ENCODE assay signal across 8 cellular contexts in the genomic region with DNA sequence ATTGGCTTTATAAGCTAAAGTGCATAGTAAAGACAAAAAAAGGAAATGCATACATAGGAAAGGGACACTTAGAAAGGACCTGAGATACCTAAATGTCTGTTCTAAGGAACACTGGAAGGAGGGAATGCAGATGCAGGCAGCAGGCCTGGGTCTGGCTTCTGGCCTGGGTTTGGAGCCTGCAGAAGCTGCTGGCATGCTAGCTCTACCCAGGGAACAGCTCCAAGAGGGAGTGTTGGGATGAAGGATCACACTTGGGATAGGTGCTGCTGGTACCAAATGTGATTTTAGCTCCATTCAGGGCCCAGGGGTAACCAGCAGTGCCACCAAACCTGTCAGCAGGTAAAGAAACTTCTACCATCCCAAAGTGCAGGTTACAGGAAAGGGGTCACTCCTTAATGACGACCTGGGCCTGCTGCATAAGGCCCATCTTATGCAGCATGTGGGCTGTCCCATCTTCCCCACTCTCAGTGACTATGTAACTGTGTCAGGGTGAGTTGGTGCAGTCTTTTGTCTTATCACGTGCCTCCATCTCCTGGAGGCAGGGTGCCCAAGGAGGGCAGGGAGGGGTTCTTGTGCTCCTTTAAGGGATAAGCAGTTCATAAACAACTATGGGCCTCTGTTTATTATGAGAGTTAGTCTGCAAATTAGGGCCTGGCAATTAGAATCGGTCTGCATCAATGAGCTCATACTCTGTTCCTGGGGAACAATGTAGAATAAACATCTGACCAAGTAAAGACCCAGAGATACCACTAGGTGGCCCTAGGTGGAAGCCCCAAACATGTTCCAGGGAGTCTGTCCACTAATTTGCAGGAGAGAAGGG. TPM values are rescaled to one million over a fixed set of nuclear protein-coding genes. Genes with fewer than 3 reads are reported as not detected.
A peak's percentile ranks its signal among the peaks of the same experiment; 100 is the strongest.
DNase-seq lines count a peak whose midpoint lies in the region; ATAC-seq and TF ChIP-seq lines count a peak whose summit lies in the region.

No MANE protein-coding gene starts in this region.

- peak; percentile 77 for DNase-seq in AG08395 (ENCODE audit: low spot score)
- DNase-seq in GM10248 (ENCODE audit: extremely low spot score) = peak; percentile 60
- peak; percentile 9 for DNase-seq in NCI-H1417 treated with DMSO at 0.1 percent for 48 hours (lab: John Stamatoyannopoulos, UW)
- peak; percentile 31 for DNase-seq in activated CD4-positive, alpha-beta T cell treated with anti-CD3 and anti-CD28 coated beads, Interleukin-2, amount 10 ng/mL, durations not matched to agents 7 days and 5 days
- peak; percentile 59 for DNase-seq in foreskin melanocyte
- DNase-seq in pons (ENCODE audit: low spot score) = peak; percentile 81

- POLR2A ChIA-PET in GM10248 (lab: Yijun Ruan, JAX) = no interaction called here
- POLR2A ChIA-PET in activated CD4-positive, alpha-beta T cell treated with anti-CD3 and anti-CD28 coated beads, Interleukin-2, amount 10 ng/mL, durations not matched to agents 7 days and 5 days (lab: Charles Lee) = interaction anchor here (1.2 kb wide), 1 partner anchor 10 kb away, joined by 4 read pairs; no protein-coding TSS in a partner anchor

- H3K9me3 Mint-ChIP-seq in activated CD4-positive, alpha-beta T cell treated with anti-CD3 and anti-CD28 coated beads, Interleukin-2, amount 10 ng/mL, durations not matched to agents 7 days and 5 days = no peaks in the 10 kb centered on the region

- no peaks in the 10 kb centered on the region for H3K27me3 Mint-ChIP-seq in activated CD4-positive, alpha-beta T cell treated with anti-CD3 and anti-CD28 coated beads, Interleukin-2, amount 10 ng/mL, durations not matched to agents 7 days and 5 days

- ATAC-seq in HG03457 (IDR thresholded peaks at IDR 0.05; ENCODE audit: unreplicated experiment) = no peak
- ATAC-seq in GM18868 (IDR thresholded peaks at IDR 0.05; ENCODE audit: unreplicated experiment) = no peak

- H3K27ac Mint-ChIP-seq in activated CD4-positive, alpha-beta T cell treated with anti-CD3 and anti-CD28 coated beads, Interleukin-2, amount 10 ng/mL, durations not matched to agents 7 days and 5 days = no peak overlapping the region

- no peak overlapping the region for H3K4me3 Mint-ChIP-seq in activated CD4-positive, alpha-beta T cell treated with anti-CD3 and anti-CD28 coated beads, Interleukin-2, amount 10 ng/mL, durations not matched to agents 7 days and 5 days

- CTCF ChIA-PET in GM10248 (lab: Yijun Ruan, JAX) = interaction anchor here (0.6 to 5.1 kb wide), 27 partner anchors 8 to 168 kb away, joined by 3 to 29 read pairs (median 4); no protein-coding TSS in a partner anchor
- CTCF ChIA-PET in activated CD4-positive, alpha-beta T cell treated with anti-CD3 and anti-CD28 coated beads, Interleukin-2, amount 10 ng/mL, durations not matched to agents 7 days and 5 days (lab: Charles Lee) = interaction anchor here (0.7 to 3.6 kb wide), 10 partner anchors 9 to 296 kb away, joined by 3 to 18 read pairs (median 4); no protein-coding TSS in a partner anchor

- TF ChIP-seq CTCF in GM10248 (IDR thresholded peaks at IDR 0.05; ENCODE audit: control extremely low read depth, extremely low read depth, low read depth, missing control alignments) = peak; percentile 66

- peaks cover 59% of the 10 kb centered on the region for H3K36me3 Mint-ChIP-seq in activated CD4-positive, alpha-beta T cell treated with anti-CD3 and anti-CD28 coated beads, Interleukin-2, amount 10 ng/mL, durations not matched to agents 7 days and 5 days (ENCODE audit: low read depth)

- H3K4me1 Mint-ChIP-seq in activated CD4-positive, alpha-beta T cell treated with anti-CD3 and anti-CD28 coated beads, Interleukin-2, amount 10 ng/mL, durations not matched to agents 7 days and 5 days = peaks cover 14% of the 10 kb centered on the region

RNA-seq across cellular contexts. Expression of a gene that starts 26.9 kb away (rescaled TPM):
- 10 to 100 TPM; 39.1 to 42.0 TPM for total RNA-seq in activated CD4-positive, alpha-beta T cell treated with anti-CD3 and anti-CD28 coated beads, Interleukin-2, amount 10 ng/mL, durations not matched to agents 7 days and 5 days

RNA-seq across cellular contexts. Expression of a gene that starts 31.7 kb away (rescaled TPM):
- total RNA-seq in activated CD4-positive, alpha-beta T cell treated with anti-CD3 and anti-CD28 coated beads, Interleukin-2, amount 10 ng/mL, durations not matched to agents 7 days and 5 days = 10 to 100 TPM; 79.7 to 85.3 TPM

RNA-seq across cellular contexts. Expression of a gene that starts 58.0 kb away (rescaled TPM):
- 10 to 100 TPM; 51.8 to 57.8 TPM for total RNA-seq in activated CD4-positive, alpha-beta T cell treated with anti-CD3 and anti-CD28 coated beads, Interleukin-2, amount 10 ng/mL, durations not matched to agents 7 days and 5 days

Comparison
In these comparisons a context has a peak if more than half of its experiments do, and no peak if none do; other contexts are left out.
1. DNase-seq: peak in every context shown above with its lines; median percentile 81 in pons; 77 in AG08395; 60 in GM10248; 59 in foreskin melanocyte; 31 in activated CD4-positive, alpha-beta T cell treated with anti-CD3 and anti-CD28 coated beads, Interleukin-2, amount 10 ng/mL, durations not matched to agents 7 days and 5 days; 9 in NCI-H1417 treated with DMSO at 0.1 percent for 48 hours.